7 cellular contexts compared by ENCODE assay signal in genomic region chr2:200525551-200525881, GRCh38. TPM values are rescaled to one million over a fixed set of nuclear protein-coding genes. Genes with fewer than 3 reads are reported as not detected.
DNase-seq lines count a peak whose midpoint lies in the region; ATAC-seq and FAIRE-seq lines count a peak whose summit lies in the region.

No MANE protein-coding gene starts in this region.

- H3K27me3 Mint-ChIP-seq in activated T-helper 17 cell treated with anti-CD3 and anti-CD28 coated beads, Interleukin-2, amount 50 U/mL, for 72 hours, result peaks cover 5% of the 10 kb centered on the region
- no peaks in the 10 kb centered on the region for H3K27me3 Mint-ChIP-seq in stimulated activated naive B cell treated with anti-CD40 and anti-IgM and Interleukin-4, amounts not matched to agents 10 μg/mL and 1 μg/mL and 100 μg/mL, for 72 hours

- peaks cover 23% of the 10 kb centered on the region for H3K27me3 ChIP-seq in HUES6 (ENCODE audit: control insufficient read depth, insufficient read depth, low read length)

- peaks cover 11% of the 10 kb centered on the region for H3K36me3 Mint-ChIP-seq in activated T-helper 17 cell treated with anti-CD3 and anti-CD28 coated beads, Interleukin-2, amount 50 U/mL, for 72 hours (ENCODE audit: low read depth)
- no peaks in the 10 kb centered on the region for H3K36me3 Mint-ChIP-seq in stimulated activated naive B cell treated with anti-CD40 and anti-IgM and Interleukin-4, amounts not matched to agents 10 μg/mL and 1 μg/mL and 100 μg/mL, for 72 hours

- no peak overlapping the region for H3K9ac ChIP-seq in HUES6 (ENCODE audit: low read length)

- H3K4me1 ChIP-seq in HUES6 (ENCODE audit: control insufficient read depth, insufficient read depth, low read length), result 0 out of 2 replicates have a peak, but pooled peaks cover 2% of the 10 kb centered on the region

- no peak overlapping the region for H3K27ac ChIP-seq in HUES6 (ENCODE audit: low read depth, low read length)

- peaks cover 17% of the 10 kb centered on the region for H3K4me1 Mint-ChIP-seq in activated T-helper 17 cell treated with anti-CD3 and anti-CD28 coated beads, Interleukin-2, amount 50 U/mL, for 72 hours
- H3K4me1 Mint-ChIP-seq in stimulated activated naive B cell treated with anti-CD40 and anti-IgM and Interleukin-4, amounts not matched to agents 10 μg/mL and 1 μg/mL and 100 μg/mL, for 72 hours, result peaks cover 5 to 9% of the 10 kb centered on the region in 2 donors

- FAIRE-seq in urothelium cell line (lab: Jason Lieb, UNC), result no peak

- no peaks in the 10 kb centered on the region for H3K9me3 ChIP-seq in HUES6 (ENCODE audit: control insufficient read depth, insufficient read depth, low read depth, low read length)
- H3K9me3 ChIP-seq in iPS-18c (ENCODE audit: control insufficient read depth, insufficient read depth, low read length), result no peaks in the 10 kb centered on the region

- H3K9me3 Mint-ChIP-seq in activated T-helper 17 cell treated with anti-CD3 and anti-CD28 coated beads, Interleukin-2, amount 50 U/mL, for 72 hours, result no peaks in the 10 kb centered on the region
- no peaks in the 10 kb centered on the region for H3K9me3 Mint-ChIP-seq in stimulated activated naive B cell treated with anti-CD40 and anti-IgM and Interleukin-4, amounts not matched to agents 10 μg/mL and 1 μg/mL and 100 μg/mL, for 72 hours

- ATAC-seq in activated T-helper 17 cell treated with anti-CD3 and anti-CD28 coated beads, Interleukin-2, amount 50 U/mL, for 72 hours (replicated peaks), result no peak
- ATAC-seq in stimulated activated naive B cell treated with anti-CD40 and anti-IgM and Interleukin-4, amounts not matched to agents 10 μg/mL and 1 μg/mL and 100 μg/mL, for 72 hours (replicated peaks), result no peak
- ATAC-seq in GM21717 (IDR thresholded peaks at IDR 0.05; ENCODE audit: unreplicated experiment) (no peak), GM18519 (IDR thresholded peaks at IDR 0.05; ENCODE audit: low FRiP score, unreplicated experiment) (no peak)

- DNase-seq in stimulated activated naive B cell treated with anti-CD40 and anti-IgM and Interleukin-4, amounts not matched to agents 10 μg/mL and 1 μg/mL and 100 μg/mL, for 72 hours, result no peak
- no peak for DNase-seq in urothelium cell line (ENCODE audit: low spot score)

- H3K4me3 Mint-ChIP-seq in activated T-helper 17 cell treated with anti-CD3 and anti-CD28 coated beads, Interleukin-2, amount 50 U/mL, for 72 hours, result peak overlapping the region; percentile 89
- H3K4me3 Mint-ChIP-seq in stimulated activated naive B cell treated with anti-CD40 and anti-IgM and Interleukin-4, amounts not matched to agents 10 μg/mL and 1 μg/mL and 100 μg/mL, for 72 hours, result peak overlapping the region; percentile 85 to 89

- H3K36me3 ChIP-seq in HUES6 (ENCODE audit: control insufficient read depth, insufficient read depth, low read length), result no peaks in the 10 kb centered on the region

- H3K27ac Mint-ChIP-seq in activated T-helper 17 cell treated with anti-CD3 and anti-CD28 coated beads, Interleukin-2, amount 50 U/mL, for 72 hours, result peak overlapping the region; percentile 96
- H3K27ac Mint-ChIP-seq in stimulated activated naive B cell treated with anti-CD40 and anti-IgM and Interleukin-4, amounts not matched to agents 10 μg/mL and 1 μg/mL and 100 μg/mL, for 72 hours, result no peak overlapping the region

- H3K4me3 ChIP-seq in HUES6 (ENCODE audit: low read depth, low read length) (peak overlapping the region; percentile 88), iPS-18c (ENCODE audit: insufficient read depth, low read depth, low read length) (peak overlapping the region; percentile 85)

RNA-seq across cellular contexts. Expression of gene SGO2, which starts 0.5 kb away (rescaled TPM):
- total RNA-seq in activated T-helper 17 cell treated with anti-CD3 and anti-CD28 coated beads, Interleukin-2, amount 50 U/mL, for 72 hours, result 10 to 100 TPM; 51.2 to 67.7 TPM

RNA-seq across cellular contexts. Expression of gene KCTD18, which starts 15.6 kb away (rescaled TPM):
- 10 to 100 TPM in 1 of 2 donors, 1 to 10 TPM in 1; 9.3 to 10.8 TPM for total RNA-seq in activated T-helper 17 cell treated with anti-CD3 and anti-CD28 coated beads, Interleukin-2, amount 50 U/mL, for 72 hours
